ENCODE assay signal across 1 cellular context in the genomic region with DNA sequence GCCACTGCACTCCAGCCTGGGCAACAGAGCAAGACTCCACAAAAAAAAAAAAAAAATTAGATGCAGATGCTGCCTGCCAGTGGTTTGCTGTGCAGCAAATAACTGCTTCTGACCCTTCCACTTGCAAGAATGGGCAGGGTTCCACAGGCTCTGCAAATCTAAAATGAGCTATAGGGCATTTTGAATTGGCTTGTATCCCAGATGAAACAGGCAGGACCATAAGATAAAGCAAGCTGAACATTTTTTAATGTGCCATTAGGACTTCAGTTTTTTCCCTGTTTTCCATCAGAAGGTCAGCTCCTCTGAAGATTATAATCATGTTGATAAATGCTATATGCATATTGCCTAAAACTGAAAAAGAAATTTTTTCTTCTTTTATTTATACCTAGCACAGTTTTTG.
TF ChIP-seq lines count a peak whose summit lies in the region.

No MANE protein-coding gene starts in this region.

TF ChIP-seq in SK-N-SH treated with all-trans-retinoic acid at 6 μM for 48 hours, 23 proteins besides CTCF, POLR2A, EP300 and RAD21 (continued from another document):
- TF ChIP-seq, protein P1, sequence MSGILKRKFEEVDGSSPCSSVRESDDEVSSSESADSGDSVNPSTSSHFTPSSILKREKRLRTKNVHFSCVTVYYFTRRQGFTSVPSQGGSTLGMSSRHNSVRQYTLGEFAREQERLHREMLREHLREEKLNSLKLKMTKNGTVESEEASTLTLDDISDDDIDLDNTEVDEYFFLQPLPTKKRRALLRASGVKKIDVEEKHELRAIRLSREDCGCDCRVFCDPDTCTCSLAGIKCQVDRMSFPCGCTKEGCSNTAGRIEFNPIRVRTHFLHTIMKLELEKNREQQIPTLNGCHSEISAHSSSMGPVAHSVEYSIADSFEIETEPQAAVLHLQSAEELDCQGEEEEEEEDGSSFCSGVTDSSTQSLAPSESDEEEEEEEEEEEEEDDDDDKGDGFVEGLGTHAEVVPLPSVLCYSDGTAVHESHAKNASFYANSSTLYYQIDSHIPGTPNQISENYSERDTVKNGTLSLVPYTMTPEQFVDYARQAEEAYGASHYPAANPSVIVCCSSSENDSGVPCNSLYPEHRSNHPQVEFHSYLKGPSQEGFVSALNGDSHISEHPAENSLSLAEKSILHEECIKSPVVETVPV (CRISPR knock-in tag; IDR thresholded peaks at IDR 0.05): peak; percentile 56; the same call in 1 of the 2 replicates
- TF ChIP-seq, protein P2, sequence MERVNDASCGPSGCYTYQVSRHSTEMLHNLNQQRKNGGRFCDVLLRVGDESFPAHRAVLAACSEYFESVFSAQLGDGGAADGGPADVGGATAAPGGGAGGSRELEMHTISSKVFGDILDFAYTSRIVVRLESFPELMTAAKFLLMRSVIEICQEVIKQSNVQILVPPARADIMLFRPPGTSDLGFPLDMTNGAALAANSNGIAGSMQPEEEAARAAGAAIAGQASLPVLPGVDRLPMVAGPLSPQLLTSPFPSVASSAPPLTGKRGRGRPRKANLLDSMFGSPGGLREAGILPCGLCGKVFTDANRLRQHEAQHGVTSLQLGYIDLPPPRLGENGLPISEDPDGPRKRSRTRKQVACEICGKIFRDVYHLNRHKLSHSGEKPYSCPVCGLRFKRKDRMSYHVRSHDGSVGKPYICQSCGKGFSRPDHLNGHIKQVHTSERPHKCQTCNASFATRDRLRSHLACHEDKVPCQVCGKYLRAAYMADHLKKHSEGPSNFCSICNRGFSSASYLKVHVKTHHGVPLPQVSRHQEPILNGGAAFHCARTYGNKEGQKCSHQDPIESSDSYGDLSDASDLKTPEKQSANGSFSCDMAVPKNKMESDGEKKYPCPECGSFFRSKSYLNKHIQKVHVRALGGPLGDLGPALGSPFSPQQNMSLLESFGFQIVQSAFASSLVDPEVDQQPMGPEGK (CRISPR knock-in tag; IDR thresholded peaks at IDR 0.05; ENCODE audit: borderline replicate concordance): no peak
- TF ChIP-seq ESRRG (CRISPR knock-in tag; IDR thresholded peaks at IDR 0.05) (no peak), TCF4 (CRISPR knock-in tag; IDR thresholded peaks at IDR 0.05; ENCODE audit: borderline replicate concordance) (peak; percentile 92)
